9 cellular contexts compared by ENCODE assay signal in the genomic region with DNA sequence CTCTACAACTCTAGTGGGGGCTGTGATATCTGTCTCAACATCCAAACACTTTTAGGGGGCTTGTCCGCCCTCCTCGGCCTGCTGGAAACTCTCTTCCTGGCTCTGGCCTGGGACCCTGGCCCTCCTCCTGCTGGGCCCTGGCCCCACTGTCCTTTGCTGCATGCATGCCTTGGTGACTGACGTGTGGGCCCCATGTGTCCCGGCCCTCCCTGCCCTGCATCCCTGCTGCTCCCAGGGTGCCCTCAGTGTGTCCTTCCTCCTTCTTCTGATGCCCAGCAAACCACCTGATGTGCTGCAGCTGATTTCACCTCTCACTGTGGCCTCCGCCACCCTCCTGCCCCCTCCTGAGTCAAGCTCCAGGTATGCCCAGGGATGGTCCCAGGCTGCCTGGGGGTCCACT.
"Had no signal": no experiment of that assay in that cellular context is flagged by ENCODE, and none has a peak within 500 bp of the region (broad histone marks: within the 10 kb centered on the region; RNA-seq: fewer than 3 reads in every experiment).

No MANE protein-coding gene starts in this region.

- H3K9me3 Mint-ChIP-seq: IgD-negative memory B cell had no signal

- H3K9ac ChIP-seq: GM23248, KMS-11 had no signal

- FAIRE-seq: HepG2 had no signal

- H3K4me3 Mint-ChIP-seq: IgD-negative memory B cell had no signal

- H3K4me3 ChIP-seq: GM23248, HAP-1 had no signal

- H2AFZ ChIP-seq: GM23248 had no signal

- DNase-seq: GM23248, GOT3, H7, KBM-7 had no signal

- H3K27ac Mint-ChIP-seq: IgD-negative memory B cell had no signal

- H3K4me2 ChIP-seq: KMS-11 had no signal

- H3K36me3 ChIP-seq: HAP-1 had no signal

- H3K27ac ChIP-seq: GM23248, HL-60, KMS-11 had no signal

- H3K4me1 ChIP-seq: HAP-1 had no signal

- H3K9me3 ChIP-seq: HAP-1 had no signal
